13 cellular contexts compared by ENCODE assay signal in the genomic region with DNA sequence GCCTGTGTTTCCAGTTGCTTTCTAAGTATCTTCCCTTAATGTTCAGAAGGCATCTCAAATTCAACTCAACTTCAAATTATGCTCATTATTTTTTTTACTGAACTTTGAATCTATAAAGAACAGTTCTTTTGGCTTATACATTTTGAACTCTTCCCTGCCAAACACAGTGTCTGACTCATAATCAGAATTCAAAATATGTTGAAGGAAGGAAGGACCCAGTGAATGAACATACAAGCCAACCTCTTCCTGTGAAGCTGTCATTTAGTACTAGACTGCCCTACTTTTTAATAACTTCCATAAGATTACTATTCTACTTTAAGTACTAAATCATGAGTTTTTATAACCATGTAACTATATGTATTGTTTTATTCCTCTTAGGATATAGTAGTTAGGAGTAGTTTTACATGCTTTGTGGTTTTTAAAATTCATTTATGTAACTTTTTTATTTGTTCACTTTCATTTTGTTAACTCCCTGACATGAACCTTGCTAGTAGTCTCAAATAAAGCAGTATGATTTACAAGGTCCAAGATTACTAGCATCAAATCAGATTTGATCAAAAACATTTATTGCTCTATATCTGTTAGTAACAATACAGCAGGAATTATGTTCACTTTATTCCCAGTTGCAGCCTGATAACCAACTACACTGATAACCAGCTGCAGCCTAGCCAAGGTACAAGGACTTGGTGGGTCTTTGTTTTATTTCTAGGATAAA. TPM values are rescaled to one million over a fixed set of nuclear protein-coding genes. Genes with fewer than 3 reads are reported as not detected.
A peak's percentile ranks its signal among the peaks of the same experiment; 100 is the strongest.
DNase-seq lines count a peak whose midpoint lies in the region; ATAC-seq and TF ChIP-seq lines count a peak whose summit lies in the region.
"Had no signal": no experiment of that assay in that cellular context is flagged by ENCODE, and none has a peak within 500 bp of the region (broad histone marks: within the 10 kb centered on the region; RNA-seq: fewer than 3 reads in every experiment).

No MANE protein-coding gene starts in this region.

- H3K27me3 ChIP-seq in muscle layer of duodenum (ENCODE audit: low read depth, low read length) = no peaks in the 10 kb centered on the region
- H3K27me3 ChIP-seq in SJCRH30 = no peaks in the 10 kb centered on the region
- H3K27me3 ChIP-seq: spleen had no signal

- no peak for TF ChIP-seq CTCF in astrocyte of the spinal cord (IDR thresholded peaks at IDR 0.05; ENCODE audit: low read depth, low read length)

- H3K4me3 ChIP-seq in astrocyte of the spinal cord (ENCODE audit: low read depth, low read length) (no peak overlapping the region), muscle layer of duodenum (ENCODE audit: low read depth in 1 of 2, low read length in 2 of 2) (no peak overlapping the region), SJCRH30 (no peak overlapping the region)
- H3K4me3 ChIP-seq: spleen had no signal

- H3K36me3 ChIP-seq in muscle layer of duodenum (ENCODE audit: control insufficient read depth in 1 of 2, insufficient read depth in 2 of 2, low read length in 2 of 2) (peaks cover 6 to 16% of the 10 kb centered on the region in 2 donors), SJCRH30 (peaks cover 16% of the 10 kb centered on the region)

- H3K27ac ChIP-seq in muscle layer of duodenum (ENCODE audit: low read length) (peak overlapping the region; percentile 48), SJCRH30 (no peak overlapping the region)

- peak; percentile 62 for ATAC-seq in HG03064 (IDR thresholded peaks at IDR 0.05; ENCODE audit: low read depth, unreplicated experiment)
- ATAC-seq in HG03469 (IDR thresholded peaks at IDR 0.05; ENCODE audit: unreplicated experiment) = no peak
- ATAC-seq: left cardiac atrium had no signal

- H3K9me3 ChIP-seq in muscle layer of duodenum (ENCODE audit: control insufficient read depth in 1 of 2, low read length in 2 of 2) = no peaks in the 10 kb centered on the region
- H3K9me3 ChIP-seq in SJCRH30 (replicated peaks) = no peaks in the 10 kb centered on the region
- H3K9me3 ChIP-seq: spleen had no signal

- peak; percentile 80 for DNase-seq in EH (ENCODE audit: low read depth)
- peak; percentile 67 for DNase-seq in astrocyte of the spinal cord (ENCODE audit: low read depth, low spot score)
- no peak for DNase-seq in SJCRH30
- no peak for DNase-seq in NCI-H2029 treated with DMSO at 0.1 percent for 48 hours (lab: John Stamatoyannopoulos, UW)
- DNase-seq in amniotic stem cell (lab: John Stamatoyannopoulos, UW) = no peak
- DNase-seq: effector CD8-positive, alpha-beta T cell; left cardiac atrium; NCI-H187 treated with DMSO at 0.1 percent for 48 hours; Right ventricle myocardium superior; spleen had no signal

- H3K4me1 ChIP-seq in muscle layer of duodenum (ENCODE audit: control insufficient read depth in 1 of 2, insufficient read depth in 2 of 2, low read length in 2 of 2) (peaks cover 0 to 4% of the 10 kb centered on the region in 2 donors), SJCRH30 (no peaks in the 10 kb centered on the region)

- in situ Hi-C loops in astrocyte of the spinal cord (cut with HindIII; ENCODE audit: low sequenced_read_pairs) = no loop called here

RNA-seq across cellular contexts. Expression of gene NUDT15, which starts 6.4 kb away (rescaled TPM):
- total RNA-seq in SJCRH30 (2014; rRNA removed; shearing (Covaris generic)) = 44.1 and 44.4 TPM in 2 replicates

RNA-seq across cellular contexts. Expression of gene SUCLA2, which starts 42.9 kb away (rescaled TPM):
- 78.4 and 97.5 TPM in 2 replicates for total RNA-seq in SJCRH30 (2014; rRNA removed; shearing (Covaris generic))

RNA-seq across cellular contexts. Expression of gene MED4, which starts 51.0 kb away (rescaled TPM):
- total RNA-seq in SJCRH30 (2014; rRNA removed; shearing (Covaris generic)) = 42.4 and 46.6 TPM in 2 replicates

Comparison
In these comparisons a context has a peak if more than half of its experiments do, and no peak if none do; other contexts are left out.
1. DNase-seq: peak in EH (single experiment) and astrocyte of the spinal cord (single experiment); none in SJCRH30 (0 of 2), NCI-H2029 treated with DMSO at 0.1 percent for 48 hours (single experiment) and amniotic stem cell (single experiment).